9 cellular contexts compared by ENCODE assay signal in genomic region chr17:20091161-20092029, GRCh38.
DNase-seq lines count a peak whose midpoint lies in the region; ATAC-seq and TF ChIP-seq lines count a peak whose summit lies in the region.
"Had no signal": no experiment of that assay in that cellular context is flagged by ENCODE, and none has a peak within 500 bp of the region (broad histone marks: within the 10 kb centered on the region; RNA-seq: fewer than 3 reads in every experiment).

No MANE protein-coding gene starts in this region.

- ATAC-seq in body of pancreas (peak; percentile 67), upper lobe of right lung (no peak), HG03378 (IDR thresholded peaks at IDR 0.05; ENCODE audit: unreplicated experiment) (no peak)
- no peak for ATAC-seq in stimulated activated effector memory CD8-positive, alpha-beta T cell treated with anti-CD3 and anti-CD28 coated beads, Interleukin-12 subunit alpha, Interleukin-12 subunit beta, amount 100 ng/mL, for 72 hours
- ATAC-seq: stimulated activated naive CD8-positive, alpha-beta T cell treated with anti-CD3 and anti-CD28 coated beads, Interleukin-15, Interleukin-2, amounts not matched to agents 100 U/mL and 50 U/mL, for 24 hours had no signal

- H3K27ac Mint-ChIP-seq in osteocyte (ENCODE audit: unreplicated experiment), result peak overlapping the region; percentile 85
- no peak overlapping the region for H3K27ac Mint-ChIP-seq in stimulated activated effector memory CD8-positive, alpha-beta T cell treated with anti-CD3 and anti-CD28 coated beads, Interleukin-12 subunit alpha, Interleukin-12 subunit beta, amount 100 ng/mL, for 72 hours
- H3K27ac Mint-ChIP-seq: memory B cell had no signal

- H3K9me3 ChIP-seq in body of pancreas (no peaks in the 10 kb centered on the region), upper lobe of right lung (no peaks in the 10 kb centered on the region)

- DNase-seq in body of pancreas, result peak in 2 of 4 donors; percentile 23 to 38
- peak; percentile 45 for DNase-seq in fibroblast of the conjunctiva (ENCODE audit: low read depth)
- DNase-seq in osteocyte (ENCODE audit: extremely low spot score, unreplicated experiment), result peak; percentile 44
- DNase-seq in upper lobe of right lung, result no peak
- no peak for DNase-seq in stimulated activated effector memory CD8-positive, alpha-beta T cell treated with anti-CD3 and anti-CD28 coated beads, Interleukin-12 subunit alpha, Interleukin-12 subunit beta, amount 100 ng/mL, for 72 hours (ENCODE audit: low spot score in 2 of 2)
- DNase-seq in hippocampal formation (lab: John Stamatoyannopoulos, UW), result no peak
- DNase-seq: stimulated activated naive CD8-positive, alpha-beta T cell treated with anti-CD3 and anti-CD28 coated beads, Interleukin-15, Interleukin-2, amounts not matched to agents 100 U/mL and 50 U/mL, for 24 hours had no signal

- H3K36me3 Mint-ChIP-seq in osteocyte (ENCODE audit: unreplicated experiment), result no peaks in the 10 kb centered on the region
- H3K36me3 Mint-ChIP-seq in stimulated activated effector memory CD8-positive, alpha-beta T cell treated with anti-CD3 and anti-CD28 coated beads, Interleukin-12 subunit alpha, Interleukin-12 subunit beta, amount 100 ng/mL, for 72 hours, result no peaks in the 10 kb centered on the region
- H3K36me3 Mint-ChIP-seq: memory B cell had no signal

- H3K4me3 ChIP-seq in body of pancreas, result no peak overlapping the region
- H3K4me3 ChIP-seq in upper lobe of right lung, result no peak overlapping the region

- WGBS in body of pancreas, 2 donors, result 59 to 69% methylated on average over 19 of the region's 19 CpGs

- peaks cover 41% of the 10 kb centered on the region for H3K4me1 Mint-ChIP-seq in osteocyte (ENCODE audit: unreplicated experiment)
- peaks cover 19% of the 10 kb centered on the region for H3K4me1 Mint-ChIP-seq in stimulated activated effector memory CD8-positive, alpha-beta T cell treated with anti-CD3 and anti-CD28 coated beads, Interleukin-12 subunit alpha, Interleukin-12 subunit beta, amount 100 ng/mL, for 72 hours

- H3K36me3 ChIP-seq in body of pancreas (replicated peaks in 1 of 2; ENCODE audit: insufficient read depth in 1 of 2, low read depth in 2 of 2) (no peaks in the 10 kb centered on the region), upper lobe of right lung (no peaks in the 10 kb centered on the region)

- H3K4me1 ChIP-seq in body of pancreas, result peaks cover 5% of the 10 kb centered on the region
- H3K4me1 ChIP-seq in upper lobe of right lung, result no peaks in the 10 kb centered on the region

- H3K9me3 Mint-ChIP-seq in osteocyte (ENCODE audit: unreplicated experiment), result no peaks in the 10 kb centered on the region
- H3K9me3 Mint-ChIP-seq in stimulated activated effector memory CD8-positive, alpha-beta T cell treated with anti-CD3 and anti-CD28 coated beads, Interleukin-12 subunit alpha, Interleukin-12 subunit beta, amount 100 ng/mL, for 72 hours, result no peaks in the 10 kb centered on the region
- H3K9me3 Mint-ChIP-seq: memory B cell had no signal

- TF ChIP-seq POLR2A in body of pancreas (IDR thresholded peaks at IDR 0.05), result no peak

- peaks cover 11% of the 10 kb centered on the region for H3K27me3 Mint-ChIP-seq in osteocyte (ENCODE audit: unreplicated experiment)

- H3K27me3 ChIP-seq in body of pancreas (no peaks in the 10 kb centered on the region), upper lobe of right lung (no peaks in the 10 kb centered on the region)

- peak overlapping the region in 3 of 4 donors; percentile 34 to 56 (median 53) for H3K27ac ChIP-seq in body of pancreas
- peak overlapping the region; percentile 51 for H3K27ac ChIP-seq in upper lobe of right lung

- TF ChIP-seq CTCF in body of pancreas (IDR thresholded peaks at IDR 0.05), result no peak
- TF ChIP-seq CTCF in osteocyte (IDR thresholded peaks at IDR 0.05), result no peak
- TF ChIP-seq CTCF in upper lobe of right lung (IDR thresholded peaks at IDR 0.05), result no peak

- intact Hi-C loops in body of pancreas (cut with DNase I) (no loop called here), upper lobe of right lung (cut with DNase I) (no loop called here)

- no peak overlapping the region for H3K4me3 Mint-ChIP-seq in osteocyte (ENCODE audit: unreplicated experiment)
- no peak overlapping the region for H3K4me3 Mint-ChIP-seq in stimulated activated effector memory CD8-positive, alpha-beta T cell treated with anti-CD3 and anti-CD28 coated beads, Interleukin-12 subunit alpha, Interleukin-12 subunit beta, amount 100 ng/mL, for 72 hours
- H3K4me3 Mint-ChIP-seq: memory B cell had no signal

Comparison
In these comparisons a context has a peak if more than half of its experiments do, and no peak if none do; other contexts are left out.
1. DNase-seq: peak in fibroblast of the conjunctiva (single experiment) and osteocyte (single experiment); none in upper lobe of right lung (single experiment), stimulated activated effector memory CD8-positive, alpha-beta T cell treated with anti-CD3 and anti-CD28 coated beads, Interleukin-12 subunit alpha, Interleukin-12 subunit beta, amount 100 ng/mL, for 72 hours (0 of 2) and hippocampal formation (0 of 2).